ENCODE assay signal across 1 cellular context in genomic region chr15:73683257-73683623, GRCh38.
TF ChIP-seq lines count a peak whose summit lies in the region.

No MANE protein-coding gene starts in this region.

TF ChIP-seq in HCT116, 20 proteins besides CTCF, POLR2A, EP300 and RAD21:
- TF ChIP-seq TCF7L2 (IDR thresholded peaks at IDR 0.05; ENCODE audit: borderline replicate concordance, extremely low read depth, insufficient read depth, insufficient read length) (no peak), EGR1 (IDR thresholded peaks at IDR 0.05; ENCODE audit: low read depth) (no peak), ELF1 (IDR thresholded peaks at IDR 0.05; ENCODE audit: borderline replicate concordance, low read depth) (no peak), EZH2 (IDR thresholded peaks at IDR 0.05) (no peak)
